In genomic region chr17:55758171-55758570, GRCh38 we compare ENCODE assay signal across 24 cellular contexts. TPM values are rescaled to one million over a fixed set of nuclear protein-coding genes. Genes with fewer than 3 reads are reported as not detected.
DNase-seq lines count a peak whose midpoint lies in the region; ATAC-seq, FAIRE-seq and TF ChIP-seq lines count a peak whose summit lies in the region.
"Had no signal": no experiment of that assay in that cellular context is flagged by ENCODE, and none has a peak within 500 bp of the region (broad histone marks: within the 10 kb centered on the region; RNA-seq: fewer than 3 reads in every experiment).

No MANE protein-coding gene starts in this region.

- H3K4me1 ChIP-seq in thyroid gland: peaks cover 18% of the 10 kb centered on the region in 2 donors
- H3K4me1 ChIP-seq: A549, BE2C had no signal

- H3K27ac ChIP-seq in thyroid gland: no peak overlapping the region
- H3K27ac ChIP-seq: A549; BLaER1 treated with 17β-estradiol and CSF1 and Interleukin-3, amounts not matched to agents 10 nM and 100 nM had no signal

- H3K27me3 ChIP-seq in thyroid gland: no peaks in the 10 kb centered on the region
- no peaks in the 10 kb centered on the region for H3K27me3 ChIP-seq in H7 (ENCODE audit: control insufficient read depth, insufficient read depth, low read length)
- H3K27me3 ChIP-seq: BE2C; BLaER1 treated with 17β-estradiol and CSF1 and Interleukin-3, amounts not matched to agents 10 nM and 100 nM had no signal

- TF ChIP-seq CTCF in thyroid gland (IDR thresholded peaks at IDR 0.05): no peak

- intact Hi-C loops in thyroid gland (cut with DNase I): no loop called here

- DNase-seq in NCI-H524 treated with DMSO at 0.1 percent for 48 hours (lab: John Stamatoyannopoulos, UW): peak; percentile 34
- DNase-seq in NCI-H82 treated with DMSO at 0.1 percent for 48 hours (lab: John Stamatoyannopoulos, UW; ENCODE audit: unreplicated experiment): peak; percentile 88
- DNase-seq in cerebellar cortex (ENCODE audit: low spot score): peak; percentile 7
- DNase-seq in thyroid gland: peak; percentile 17 to 18
- no peak for DNase-seq in urothelium cell line (ENCODE audit: low spot score)
- no peak for DNase-seq in H7
- DNase-seq: 8988T; ACHN; AML-193; BE2C; CD4-positive, alpha-beta T cell; CD8-positive, alpha-beta memory T cell; DMS 273 treated with DMSO at 0.1 percent for 48 hours; DMS79; EL; GDM1; HCEC 1CT had no signal

- no peak overlapping the region for H3K4me3 ChIP-seq in thyroid gland (replicated peaks in 1 of 3)
- H3K4me3 ChIP-seq in H7 (ENCODE audit: insufficient read depth, low read depth, low read length): no peak overlapping the region
- H3K4me3 ChIP-seq: A549; BLaER1 treated with 17β-estradiol and CSF1 and Interleukin-3, amounts not matched to agents 10 nM and 100 nM; GM12878; GM23338 had no signal

- no peak for ATAC-seq in GM18867 (IDR thresholded peaks at IDR 0.05; ENCODE audit: unreplicated experiment)
- ATAC-seq: A549, GM23338 had no signal

- H3K36me3 ChIP-seq in thyroid gland (no peaks in the 10 kb centered on the region), H7 (replicated peaks; ENCODE audit: control insufficient read depth, insufficient read depth, low read length) (no peaks in the 10 kb centered on the region)
- H3K36me3 ChIP-seq: BE2C had no signal

- TF ChIP-seq POLR2A in thyroid gland (IDR thresholded peaks at IDR 0.05): no peak

- H3K9me3 ChIP-seq in thyroid gland: no peaks in the 10 kb centered on the region
- H3K9me3 ChIP-seq: A549, BE2C had no signal

- no peak for FAIRE-seq in urothelium cell line (lab: Jason Lieb, UNC)
- FAIRE-seq: A549, D721Med, GM12878, H54 had no signal

RNA-seq across cellular contexts. Expression of gene PCTP, which starts 7.3 kb away (rescaled TPM):
- total RNA-seq in thyroid gland: 10 to 100 TPM; 13.7 to 17.2 (median 14.8) TPM
- 19.7 and 20.3 TPM in 2 replicates for total RNA-seq in H7 (2014; rRNA removed; shearing (Covaris generic))

RNA-seq across cellular contexts. Expression of gene TMEM100, which starts 35.5 kb away (rescaled TPM):
- total RNA-seq in thyroid gland: 10 to 100 TPM in 1 of 4 donors, 1 to 10 TPM in 3; 2.5 to 12.9 (median 6.4) TPM
- total RNA-seq in H7 (2014; rRNA removed; shearing (Covaris generic)): 0.31 and 1.3 TPM in 2 replicates
- total RNA-seq: CD4-positive, alpha-beta T cell; CD8-positive, alpha-beta memory T cell; GM12878 had no signal

Comparison
In these comparisons a context has a peak if more than half of its experiments do, and no peak if none do; other contexts are left out.
1. DNase-seq: peak in NCI-H524 treated with DMSO at 0.1 percent for 48 hours (single experiment), NCI-H82 treated with DMSO at 0.1 percent for 48 hours (single experiment), cerebellar cortex (single experiment) and thyroid gland (2 of 2); none in urothelium cell line (single experiment) and H7 (single experiment).